Comparison of ENCODE assay signal across 29 cellular contexts in genomic region chr11:45551181-45551580, GRCh38.
"Had no signal": no experiment of that assay in that cellular context is flagged by ENCODE, and none has a peak within 500 bp of the region (broad histone marks: within the 10 kb centered on the region; RNA-seq: fewer than 3 reads in every experiment).

No MANE protein-coding gene starts in this region.

- ATAC-seq: esophagus mucosa; gastrocnemius medialis; heart left ventricle; left lung; mucosa of descending colon; natural killer cell treated with Interleukin-12 subunit alpha and Interleukin-12 subunit beta and Interleukin-15 and Interleukin-18, amount 100 ng/mL, for 72 hours; psoas muscle; right cardiac atrium; stimulated activated effector memory CD8-positive, alpha-beta T cell treated with anti-CD3 and anti-CD28 coated beads, Interleukin-12 subunit alpha, Interleukin-12 subunit beta, amount 100 ng/mL, for 72 hours had no signal

- FAIRE-seq: kidney had no signal

- H3K27ac Mint-ChIP-seq: endodermal cell; mesothelial cell of epicardium; naive B cell; natural killer cell treated with Interleukin-12 subunit alpha and Interleukin-12 subunit beta and Interleukin-15 and Interleukin-18, amount 100 ng/mL, for 72 hours; stimulated activated effector memory CD8-positive, alpha-beta T cell treated with anti-CD3 and anti-CD28 coated beads, Interleukin-12 subunit alpha, Interleukin-12 subunit beta, amount 100 ng/mL, for 72 hours had no signal

- H3K36me3 ChIP-seq: gastrocnemius medialis, heart left ventricle, left lung, ovary, sigmoid colon, stomach, thyroid gland, vagina had no signal

- H3K4me3 ChIP-seq: dorsolateral prefrontal cortex, gastrocnemius medialis, heart left ventricle, hepatocyte, left lung, mucosa of descending colon, ovary, psoas muscle, sigmoid colon, stomach, thyroid gland, vagina had no signal

- DNase-seq: dorsolateral prefrontal cortex; effector CD8-positive, alpha-beta T cell; endodermal cell; foreskin fibroblast; gastrocnemius medialis; heart left ventricle; kidney; left lung; mesenchymal stem cell; mucosa of descending colon; naive B cell; occipital lobe; ovary; psoas muscle; right cardiac atrium; sigmoid colon; stimulated activated CD4-positive, alpha-beta T cell treated with anti-CD3 and anti-CD28 coated beads, Interleukin-2, amount 100 ng/mL, for 24 hours; stimulated activated CD4-positive, alpha-beta T cell treated with anti-CD3 and anti-CD28 coated beads, Interleukin-4, amount 100 ng/mL, for 24 hours; stimulated activated naive CD4-positive, alpha-beta T cell treated with Interleukin-2 at 50 U/mL for 16 hours; stomach; thyroid gland; trophoblast cell had no signal

- H3K4me2 ChIP-seq: hepatocyte had no signal

- H2AFZ ChIP-seq: hepatocyte had no signal

- H3K9me3 ChIP-seq: gastrocnemius medialis, heart left ventricle, left lung, mucosa of descending colon, ovary, psoas muscle, sigmoid colon, stomach, thyroid gland, vagina had no signal

- H3K79me2 ChIP-seq: hepatocyte had no signal

- H3K4me1 ChIP-seq: left lung, psoas muscle, sigmoid colon, stomach, thyroid gland, vagina had no signal

- H3K4me3 Mint-ChIP-seq: endodermal cell; mesothelial cell of epicardium; naive B cell; natural killer cell treated with Interleukin-12 subunit alpha and Interleukin-12 subunit beta and Interleukin-15 and Interleukin-18, amount 100 ng/mL, for 72 hours; stimulated activated effector memory CD8-positive, alpha-beta T cell treated with anti-CD3 and anti-CD28 coated beads, Interleukin-12 subunit alpha, Interleukin-12 subunit beta, amount 100 ng/mL, for 72 hours had no signal

- H3K9me3 Mint-ChIP-seq: endodermal cell; mesothelial cell of epicardium; naive B cell; natural killer cell treated with Interleukin-12 subunit alpha and Interleukin-12 subunit beta and Interleukin-15 and Interleukin-18, amount 100 ng/mL, for 72 hours; stimulated activated effector memory CD8-positive, alpha-beta T cell treated with anti-CD3 and anti-CD28 coated beads, Interleukin-12 subunit alpha, Interleukin-12 subunit beta, amount 100 ng/mL, for 72 hours had no signal

- H3K27ac ChIP-seq: dorsolateral prefrontal cortex, epithelial cell of prostate, gastrocnemius medialis, heart left ventricle, hepatocyte, left lung, ovary, psoas muscle, sigmoid colon, stomach, thyroid gland, vagina had no signal

- H3K27me3 ChIP-seq: dorsolateral prefrontal cortex, gastrocnemius medialis, heart left ventricle, hepatocyte, left lung, ovary, sigmoid colon, thyroid gland, vagina had no signal

- H3K36me3 Mint-ChIP-seq: mesothelial cell of epicardium; naive B cell; natural killer cell treated with Interleukin-12 subunit alpha and Interleukin-12 subunit beta and Interleukin-15 and Interleukin-18, amount 100 ng/mL, for 72 hours; stimulated activated effector memory CD8-positive, alpha-beta T cell treated with anti-CD3 and anti-CD28 coated beads, Interleukin-12 subunit alpha, Interleukin-12 subunit beta, amount 100 ng/mL, for 72 hours had no signal

- H3K4me1 Mint-ChIP-seq: endodermal cell; mesothelial cell of epicardium; naive B cell; stimulated activated effector memory CD8-positive, alpha-beta T cell treated with anti-CD3 and anti-CD28 coated beads, Interleukin-12 subunit alpha, Interleukin-12 subunit beta, amount 100 ng/mL, for 72 hours had no signal
